Comparison of ENCODE assay signal across 8 cellular contexts in the genomic region with DNA sequence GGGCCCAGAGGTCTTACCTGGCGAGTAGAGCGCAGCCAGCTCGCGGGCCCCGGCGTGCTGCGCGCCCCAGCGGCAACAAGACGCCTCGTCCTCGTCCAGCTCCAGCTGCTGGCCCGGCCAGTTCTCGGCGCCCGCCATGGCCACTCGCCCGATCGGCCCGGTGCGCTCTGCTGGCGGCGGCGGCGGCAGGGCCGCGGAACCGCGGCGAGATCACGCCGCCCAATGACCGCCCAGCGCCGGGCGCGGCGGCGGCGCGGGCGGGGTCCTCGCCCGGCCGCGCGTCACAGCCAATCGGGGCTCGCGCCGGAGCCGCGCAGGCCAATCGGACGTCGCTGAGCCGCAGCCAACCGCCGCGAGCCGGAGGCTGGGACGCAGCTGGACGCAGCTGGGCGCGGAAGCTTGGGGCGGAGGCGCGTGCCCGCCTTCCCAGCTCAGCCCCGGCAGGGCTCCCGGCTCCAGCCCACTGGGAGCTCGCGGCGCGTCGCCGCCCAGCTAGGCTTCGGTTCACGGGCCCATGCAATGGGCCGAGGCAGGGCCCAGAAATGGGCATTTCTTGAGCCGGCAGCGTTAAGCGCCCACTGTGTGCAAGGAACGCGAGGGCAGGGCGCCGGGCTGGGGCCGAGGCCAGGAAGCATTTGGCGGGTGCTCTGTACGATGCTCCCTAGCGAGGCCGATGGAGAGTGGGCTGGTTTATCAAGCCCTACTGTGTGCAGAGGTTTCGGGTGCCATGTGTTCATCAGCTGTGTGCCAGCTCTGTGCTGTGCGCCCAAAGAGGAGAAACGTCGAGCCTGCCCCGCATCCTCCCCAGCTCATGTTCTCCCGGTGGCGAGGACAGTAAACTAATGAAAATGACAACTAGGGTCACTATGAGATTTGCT. TPM values are rescaled to one million over a fixed set of nuclear protein-coding genes. Genes with fewer than 3 reads are reported as not detected.
DNase-seq lines count a peak whose midpoint lies in the region; ATAC-seq, FAIRE-seq and TF ChIP-seq lines count a peak whose summit lies in the region.

A gene (minus strand): TSS at position 224 of the 878 bp plus-strand sequence. CDS start 86 bp downstream, at position 138.

- H2BK5ac ChIP-seq in H1 (ENCODE audit: low read depth, low read length) = 0 out of 2 replicates have a peak within 1 kb of the TSS, but pooled peaks have one; percentile 66

- DNase-seq in CD4-positive, alpha-beta memory T cell = peak; percentile 77 to 86 (median 82)
- DNase-seq in HPDE6-E6E7 (ENCODE audit: extremely low spot score) (peak; percentile 100), NOMO-1 treated with dmso at 0.1 percent for 144 hours (lab: John Stamatoyannopoulos, UW; ENCODE audit: unreplicated experiment) (peak; percentile 86), H1 (ENCODE audit: low read depth in 1 of 2, low spot score in 2 of 2) (peak in 1 of 2 experiments; percentile 87), mesenteric fat pad (ENCODE audit: low spot score) (peak; percentile 98)
- DNase-seq in activated CD8-positive, alpha-beta memory T cell treated with anti-CD3 and anti-CD28 coated beads for 48 hours (ENCODE audit: low read depth in 2 of 3, low spot score in 2 of 3) = peak; percentile 45 to 80 (median 45)
- DNase-seq in stimulated activated CD8-positive, alpha-beta memory T cell treated with anti-CD3 and anti-CD28 coated beads, Interleukin-15, amount 100 ng/mL, for 24 hours (ENCODE audit: low read depth) = peak; percentile 61

- peak; percentile 70 to 75 for TF ChIP-seq POLR2A in H1 (IDR thresholded peaks at IDR 0.05; ENCODE audit: control extremely low read depth in 1 of 2, low read depth in 2 of 2, low read length in 2 of 2)

- H3K4ac ChIP-seq in H1 (replicated peaks; ENCODE audit: insufficient read length, low read depth, low read length) = peak within 1 kb of the TSS; percentile 94

- H2BK120ac ChIP-seq in H1 (replicated peaks; ENCODE audit: low read depth, low read length) = peak within 1 kb of the TSS; percentile 79

- peaks cover 11% of the 10 kb centered on the region; the same call in 1 of the 2 replicates for H3K23me2 ChIP-seq in H1 (ENCODE audit: low read depth, low read length)

- 5% methylated on average over 90 of the region's 99 CpGs; no CpG with 5 or more reads in 1 of the 2 experiments for WGBS in H1 (ENCODE audit: extremely low coverage in 1 of 2, insufficient coverage in 1 of 2, insufficient read length in 1 of 2, insufficient replicate concordance in 2 of 2, low coverage in 1 of 2, low lambda C conversion rate in 2 of 2, missing lambda C conversion rate in 1 of 2), 2 experiments

- no peaks in the 10 kb centered on the region for H3K9me3 Mint-ChIP-seq in CD4-positive, alpha-beta memory T cell

- H3K79me1 ChIP-seq in H1 (ENCODE audit: low read depth, low read length) = peaks cover 13% of the 10 kb centered on the region

- H3K36me3 Mint-ChIP-seq in CD4-positive, alpha-beta memory T cell = peaks cover 5 to 9% of the 10 kb centered on the region in 2 donors

- H2AK5ac ChIP-seq in H1 (ENCODE audit: low read depth, low read length) = peak within 1 kb of the TSS; percentile 66; the same call in 1 of the 2 replicates

- peaks cover 33 to 53% (median 42%) of the 10 kb centered on the region in 4 donors for H3K4me1 Mint-ChIP-seq in CD4-positive, alpha-beta memory T cell

- H3K9me3 ChIP-seq in CD4-positive, alpha-beta memory T cell (ENCODE audit: control insufficient read depth in 1 of 2, low read length in 2 of 2) = no peaks in the 10 kb centered on the region
- H3K9me3 ChIP-seq in H1 (ENCODE audit: insufficient read depth in 2 of 2, low read depth in 1 of 2, low read length in 1 of 2) = no peaks in the 10 kb centered on the region

- peak within 1 kb of the TSS; percentile 87 to 94 (median 90) for H3K4me3 Mint-ChIP-seq in CD4-positive, alpha-beta memory T cell

- intact Hi-C loops in CD4-positive, alpha-beta memory T cell (cut with micrococcal nuclease) = loop anchor here (1.0 kb wide), 1 partner anchor 16 kb away; no protein-coding TSS in a partner anchor

- peak within 1 kb of the TSS; percentile 83 to 87 for H3K4me3 ChIP-seq in CD4-positive, alpha-beta memory T cell (ENCODE audit: low read length in 2 of 2)
- peak within 1 kb of the TSS; percentile 61 to 98 (median 86) for H3K4me3 ChIP-seq in H1 (ENCODE audit: extremely low read depth in 1 of 4, insufficient read depth in 2 of 4, low read depth in 3 of 4, low read length in 4 of 4)

- H2AFZ ChIP-seq in H1 (ENCODE audit: low read length) = peak within 1 kb of the TSS; percentile 28; the same call in 1 of the 2 replicates

- peaks cover 0 to 38% of the 10 kb centered on the region in 2 experiments; a peak in 2 of 4 replicates for H3K79me2 ChIP-seq in H1 (ENCODE audit: control insufficient read depth in 1 of 2, insufficient read depth in 2 of 2, low read length in 2 of 2)

- POLR2A ChIA-PET in CD4-positive, alpha-beta memory T cell (lab: Charles Lee; ENCODE audit: partially characterized antibody) = interaction anchor here (0.6 to 3.7 kb wide), 21 partner anchors 8 to 777 kb away, joined by 3 to 76 read pairs (median 5); a partner anchor contains a TSS
- POLR2A ChIA-PET in H1 (lab: Charles Lee; ENCODE audit: partially characterized antibody) = interaction anchor here (0.6 to 4.1 kb wide), 16 partner anchors 12 to 209 kb away, joined by 3 to 40 read pairs (median 5); a partner anchor contains a TSS

- H3K9ac ChIP-seq in H1 (replicated peaks in 1 of 4; ENCODE audit: extremely low read depth in 1 of 4, low read depth in 3 of 4, low read length in 3 of 4) = peak within 1 kb of the TSS; percentile 53 to 84 (median 72)

- H3K27ac Mint-ChIP-seq in CD4-positive, alpha-beta memory T cell = peak within 1 kb of the TSS; percentile 93 to 96 (median 95)

- H3K36me3 ChIP-seq in CD4-positive, alpha-beta memory T cell (ENCODE audit: insufficient read depth, low read length) = peaks cover 10% of the 10 kb centered on the region
- no peaks in the 10 kb centered on the region; a peak in 1 of 8 replicates for H3K36me3 ChIP-seq in H1 (ENCODE audit: control insufficient read depth in 2 of 4, insufficient read depth in 4 of 4, low read length in 3 of 4)

- H3K27ac ChIP-seq in CD4-positive, alpha-beta memory T cell (ENCODE audit: low read depth, low read length) = peak within 1 kb of the TSS; percentile 81
- H3K27ac ChIP-seq in H1 (ENCODE audit: low read depth, low read length) = peak within 1 kb of the TSS; percentile 26; the same call in 1 of the 2 replicates

- peak within 1 kb of the TSS; percentile 86 to 98 for H3K4me2 ChIP-seq in H1 (ENCODE audit: insufficient read depth in 1 of 2, low read depth in 2 of 2, low read length in 2 of 2)

- H2BK20ac ChIP-seq in H1 (ENCODE audit: low read length) = peak within 1 kb of the TSS; percentile 32; the same call in 1 of the 2 replicates

- H3K27me3 ChIP-seq in CD4-positive, alpha-beta memory T cell (ENCODE audit: insufficient read depth, low read length) = no peaks in the 10 kb centered on the region
- peaks cover 0 to 3% (median under 1%) of the 10 kb centered on the region in 4 experiments; a peak in 2 of 7 replicates for H3K27me3 ChIP-seq in H1 (replicated peaks in 1 of 4; ENCODE audit: control insufficient read depth in 3 of 4, extremely low read depth in 1 of 4, insufficient read depth in 3 of 4, low read length in 3 of 4)

- TF ChIP-seq CTCF in H1 (IDR thresholded peaks at IDR 0.05; ENCODE audit: control extremely low read depth in 1 of 3, insufficient read depth in 1 of 3, low read depth in 1 of 3, low read length in 3 of 3) = no peak

- no peak for TF ChIP-seq RAD21 in H1 (IDR thresholded peaks at IDR 0.05 in 1 of 2, conservative IDR thresholded peaks at IDR 0.05 in 1 of 2; ENCODE audit: low read depth in 2 of 2, low read length in 2 of 2)

- H4K5ac ChIP-seq in H1 (ENCODE audit: insufficient read length, low read depth, low read length) = peak within 1 kb of the TSS; percentile 76

- CTCF ChIA-PET in CD4-positive, alpha-beta memory T cell (lab: Charles Lee; ENCODE audit: partially characterized antibody) = interaction anchor here (0.9 to 7.6 kb wide), 13 partner anchors 9 to 596 kb away, joined by 3 to 70 read pairs (median 6); a partner anchor contains a TSS
- CTCF ChIA-PET in H1 (lab: Charles Lee; ENCODE audit: partially characterized antibody) = interaction anchor here (1.1 to 8.5 kb wide), 19 partner anchors 11 to 188 kb away, joined by 3 to 141 read pairs (median 7); no protein-coding TSS in a partner anchor

- peak within 1 kb of the TSS; percentile 95; the same call in 1 of the 2 replicates for H2BK12ac ChIP-seq in H1 (ENCODE audit: low read depth, low read length)

- no peak within 1 kb of the TSS for H3K23ac ChIP-seq in H1 (ENCODE audit: insufficient read length)

- no peak for FAIRE-seq in H1 (lab: Jason Lieb, UNC)

- no peak for TF ChIP-seq EP300 in H1 (IDR thresholded peaks at IDR 0.05; ENCODE audit: borderline replicate concordance in 1 of 2, low read depth in 2 of 2, low read length in 2 of 2)

- H4K91ac ChIP-seq in H1 (replicated peaks; ENCODE audit: insufficient read length, low read length) = peak within 1 kb of the TSS; percentile 98

- peaks cover 3 to 17% of the 10 kb centered on the region in 2 experiments for H4K20me1 ChIP-seq in H1 (replicated peaks in 1 of 2; ENCODE audit: control insufficient read depth in 1 of 2, insufficient read depth in 2 of 2, low read length in 2 of 2)

- peaks cover 50% of the 10 kb centered on the region for H3K4me1 ChIP-seq in CD4-positive, alpha-beta memory T cell (ENCODE audit: insufficient read depth, low read length)
- H3K4me1 ChIP-seq in H1 (replicated peaks in 1 of 4; ENCODE audit: control insufficient read depth in 3 of 4, insufficient read depth in 4 of 4, low read length in 3 of 4) = peaks cover 9 to 27% (median 16%) of the 10 kb centered on the region in 4 experiments

- no peaks in the 10 kb centered on the region for H3K27me3 Mint-ChIP-seq in CD4-positive, alpha-beta memory T cell

- H3K14ac ChIP-seq in H1 (ENCODE audit: insufficient read length) = no peak within 1 kb of the TSS

- peak within 1 kb of the TSS; percentile 95 for H3K18ac ChIP-seq in H1 (ENCODE audit: extremely low read depth, low read length)

- peak within 1 kb of the TSS; percentile 69 for H3K56ac ChIP-seq in H1 (replicated peaks; ENCODE audit: insufficient read length, low read depth, low read length)

- H2BK15ac ChIP-seq in H1 (ENCODE audit: low read length) = peak within 1 kb of the TSS; percentile 97; the same call in 1 of the 2 replicates

- peak; percentile 96 for ATAC-seq in GM19455 (IDR thresholded peaks at IDR 0.05; ENCODE audit: unreplicated experiment)

- peak within 1 kb of the TSS; percentile 89 for H4K8ac ChIP-seq in H1 (ENCODE audit: extremely low read depth, insufficient read depth, low read length)

RNA-seq across cellular contexts. Expression of the gene that starts here (rescaled TPM):
- 10 to 100 TPM; 16.8 TPM for total RNA-seq in CD4-positive, alpha-beta memory T cell
- polyA plus RNA-seq in CD4-positive, alpha-beta memory T cell = 10 to 100 TPM; 14.7 to 25.1 TPM
- total RNA-seq in H1 (2021; fragmentation: NEBNext Ultra II Directional; extraction: Animal tissue kit (Norgen Biotek cat#: 25700)) = 28.9 and 33.3 TPM in 2 replicates
- 75.9 and 82.7 TPM in 2 replicates for polyA plus RNA-seq in H1 (2011; rRNA removed)
- 32.6 TPM for polyA plus RNA-seq in H1 (2011; cell fraction: cytosol; rRNA removed)
- polyA plus RNA-seq in H1 (2011; cell fraction: nucleus; rRNA removed) = 44.3 TPM
- 23.4 to 37.5 TPM (median 32.2 TPM) in 4 replicates for polyA plus RNA-seq in H1 (2012, experiment 1 of 2)
- polyA plus RNA-seq in H1 (2012, experiment 2 of 2) = 31.5 TPM
- polyA plus RNA-seq in H1 (2013, experiment 1 of 2) = 51.2 TPM
- 59.3 TPM for polyA plus RNA-seq in H1 (2013, experiment 2 of 2)
- 63.8 and 102 TPM in 2 replicates for polyA minus RNA-seq in H1 (2011; rRNA and poly(A)+ RNA removed)
- polyA minus RNA-seq in H1 (2011; cell fraction: cytosol; rRNA and poly(A)+ RNA removed) = 37.4 TPM
- 12.9 TPM for polyA minus RNA-seq in H1 (2011; cell fraction: nucleus; rRNA and poly(A)+ RNA removed)
- total RNA-seq in mesenteric fat pad = 44.1 TPM
